7 cellular contexts compared by ENCODE assay signal in the genomic region with DNA sequence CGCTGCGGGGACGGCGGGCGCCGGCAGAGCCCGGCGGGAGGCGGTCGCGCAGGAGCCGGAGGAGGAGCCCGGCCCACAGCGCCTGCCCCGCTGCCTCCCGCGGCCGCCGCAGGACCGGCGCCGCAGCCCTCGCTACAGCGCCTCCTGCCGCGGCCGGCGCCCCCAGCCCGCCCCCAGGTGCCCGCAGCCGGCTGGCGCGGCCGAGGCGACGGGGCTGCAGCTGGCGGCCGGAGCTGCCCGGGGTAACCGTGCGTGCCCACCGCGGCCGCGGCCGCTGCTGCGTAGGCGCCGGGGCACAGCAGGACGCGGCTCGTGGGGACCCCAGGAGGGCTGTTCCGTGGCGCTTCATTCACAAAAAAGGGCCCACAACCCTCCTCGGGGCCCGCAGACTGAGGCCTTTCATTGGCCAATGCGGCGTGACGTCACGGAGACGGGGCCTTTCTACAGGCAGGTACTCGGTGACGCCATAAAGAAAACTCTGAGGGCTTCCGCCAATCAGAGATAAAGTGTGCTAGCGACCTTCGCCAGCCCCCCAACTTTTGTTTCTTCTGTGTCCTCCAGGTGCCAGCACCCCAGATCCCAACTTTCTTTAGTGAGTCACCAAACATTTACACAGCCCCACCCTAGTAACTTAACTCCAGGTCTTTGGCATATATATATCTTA. TPM values are rescaled to one million over a fixed set of nuclear protein-coding genes. Genes with fewer than 3 reads are reported as not detected.
DNase-seq lines count a peak whose midpoint lies in the region; ATAC-seq and TF ChIP-seq lines count a peak whose summit lies in the region.

A gene (minus strand): TSS at position 353 of the 664 bp plus-strand sequence. CDS start 465 bp downstream, outside the sequence.

- peak within 1 kb of the TSS; percentile 49; the same call in 1 of the 2 replicates for H3K4me2 ChIP-seq in MM.1S (ENCODE audit: low read depth, low read length)

- DNase-seq in MM.1S: peak; percentile 73
- peak; percentile 88 to 93 for DNase-seq in SW 1271 (lab: John Stamatoyannopoulos, UW)
- DNase-seq in activated naive CD8-positive, alpha-beta T cell treated with anti-CD3 and anti-CD28 coated beads, Interleukin-2, amount 50 U/mL, for 16 hours (ENCODE audit: low read depth, low spot score): peak; percentile 45
- peak; percentile 95 for DNase-seq in Right ventricle myocardium inferior (ENCODE audit: missing footprints)
- peak; percentile 82 for DNase-seq in occipital lobe (lab: John Stamatoyannopoulos, UW)
- DNase-seq in substantia nigra (lab: John Stamatoyannopoulos, UW): peak; percentile 20 to 95 (median 74)

- no peaks in the 10 kb centered on the region for H3K79me2 ChIP-seq in MM.1S (ENCODE audit: low read length)

- peak; percentile 65 for ATAC-seq in GM18909 (IDR thresholded peaks at IDR 0.05; ENCODE audit: poor library complexity, unreplicated experiment)
- peak; percentile 82 for ATAC-seq in Right ventricle myocardium inferior

- intact Hi-C loops in Right ventricle myocardium inferior (cut with DNase I): loop anchor here (2.0 to 5.0 kb wide), 4 partner anchors 35 to 169 kb away; a partner anchor contains a TSS

- no peaks in the 10 kb centered on the region for H3F3A ChIP-seq in MM.1S (ENCODE audit: insufficient read depth, low read length)

- H3K27ac ChIP-seq in MM.1S (ENCODE audit: low read length): no peak within 1 kb of the TSS
- peak within 1 kb of the TSS; percentile 95 for H3K27ac ChIP-seq in substantia nigra (ENCODE audit: low read depth, low read length, poor library complexity, severe bottlenecking)

- no peaks in the 10 kb centered on the region for H3K9me2 ChIP-seq in MM.1S (replicated peaks; ENCODE audit: insufficient read depth, low read length)

- no peaks in the 10 kb centered on the region for H3K27me3 ChIP-seq in MM.1S (replicated peaks; ENCODE audit: insufficient read depth, low read length)

- peak within 1 kb of the TSS; percentile 55; the same call in 1 of the 2 replicates for H3K4me3 ChIP-seq in MM.1S (ENCODE audit: low read length)

- no peaks in the 10 kb centered on the region for H3K9me3 ChIP-seq in MM.1S (replicated peaks; ENCODE audit: insufficient read depth, low read length)

- H3K36me3 ChIP-seq in MM.1S (replicated peaks; ENCODE audit: insufficient read depth, low read length): no peaks in the 10 kb centered on the region

- H3K9ac ChIP-seq in MM.1S (ENCODE audit: low read length): no peak within 1 kb of the TSS

- H3K4me1 ChIP-seq in MM.1S (ENCODE audit: low read length): no peaks in the 10 kb centered on the region

- TF ChIP-seq CTCF in MM.1S (IDR thresholded peaks at IDR 0.05; ENCODE audit: low read length): no peak

- no peaks in the 10 kb centered on the region for H4K20me1 ChIP-seq in MM.1S (ENCODE audit: insufficient read depth, low read length)

- peak within 1 kb of the TSS; percentile 74 for H2AFZ ChIP-seq in MM.1S (ENCODE audit: low read length)

RNA-seq across cellular contexts. Expression of the gene that starts here (rescaled TPM):
- 14.5 TPM for total RNA-seq in Right ventricle myocardium inferior
- 25.3 TPM for total RNA-seq in occipital lobe

Comparison
In these comparisons a context has a peak if more than half of its experiments do, and no peak if none do; other contexts are left out.
1. DNase-seq: peak in every context shown above with its lines; median percentile 95 in Right ventricle myocardium inferior; 90 in SW 1271; 82 in occipital lobe; 74 in substantia nigra; 73 in MM.1S; 45 in activated naive CD8-positive, alpha-beta T cell treated with anti-CD3 and anti-CD28 coated beads, Interleukin-2, amount 50 U/mL, for 16 hours.